Comparison of ENCODE assay signal across 30 cellular contexts in genomic region chr15:41813426-41813825, GRCh38.
"Had no signal": no experiment of that assay in that cellular context is flagged by ENCODE, and none has a peak within 500 bp of the region (broad histone marks: within the 10 kb centered on the region; RNA-seq: fewer than 3 reads in every experiment).

No MANE protein-coding gene starts in this region.

- H3K36me3 ChIP-seq: WERI-Rb-1 had no signal

- H3K27me3 ChIP-seq: brain microvascular endothelial cell, esophagus muscularis mucosa, foreskin keratinocyte, gastrocnemius medialis, heart left ventricle had no signal

- H3K4me3 ChIP-seq: esophagus muscularis mucosa, gastrocnemius medialis, heart left ventricle had no signal

- ATAC-seq: activated CD4-positive, CD25-positive, alpha-beta regulatory T cell treated with anti-CD3 and anti-CD28 coated beads, Interleukin-2, amount 50 U/mL, for 24 hours; activated CD8-positive, alpha-beta T cell treated with anti-CD3 and anti-CD28 coated beads for 36 hours; activated T-cell treated with anti-CD3 and anti-CD28 coated beads, Interleukin-2, amount 50 U/mL, for 4 hours; activated T-helper 17 cell treated with anti-CD3 and anti-CD28 coated beads, Interleukin-2, amount 50 U/mL, for 72 hours; effector memory CD8-positive, alpha-beta T cell; foreskin keratinocyte; gastrocnemius medialis; heart left ventricle; T-helper 17 cell had no signal

- H3K27ac ChIP-seq: brain microvascular endothelial cell, esophagus muscularis mucosa, foreskin keratinocyte, gastrocnemius medialis, heart left ventricle, WERI-Rb-1 had no signal

- H3K27me3 Mint-ChIP-seq: activated B cell treated with CpG ODN at 0.5 μM for 24 hours; activated CD8-positive, alpha-beta T cell treated with anti-CD3 and anti-CD28 coated beads for 36 hours; activated naive CD8-positive, alpha-beta T cell; activated T-helper 17 cell treated with anti-CD3 and anti-CD28 coated beads, Interleukin-2, amount 50 U/mL, for 72 hours; effector memory CD8-positive, alpha-beta T cell; T-helper 17 cell had no signal

- H3K4me3 Mint-ChIP-seq: activated B cell treated with CpG ODN at 0.5 μM for 24 hours; activated CD8-positive, alpha-beta T cell treated with anti-CD3 and anti-CD28 coated beads for 36 hours; activated naive CD8-positive, alpha-beta T cell; activated T-cell treated with anti-CD3 and anti-CD28 coated beads, Interleukin-2, amount 50 U/mL, for 4 hours; activated T-helper 17 cell treated with anti-CD3 and anti-CD28 coated beads, Interleukin-2, amount 50 U/mL, for 72 hours; effector memory CD8-positive, alpha-beta T cell; T-helper 17 cell; T-helper 2 cell treated with Interferon-gamma antibody and Interleukin-4, amounts not matched to agents 5 μg/mL and 100 μg/mL, for 36 hours had no signal

- H3K9me3 Mint-ChIP-seq: activated B cell treated with CpG ODN at 0.5 μM for 24 hours; activated CD8-positive, alpha-beta T cell treated with anti-CD3 and anti-CD28 coated beads for 36 hours; activated T-cell treated with anti-CD3 and anti-CD28 coated beads, Interleukin-2, amount 50 U/mL, for 4 hours; activated T-helper 17 cell treated with anti-CD3 and anti-CD28 coated beads, Interleukin-2, amount 50 U/mL, for 72 hours; effector memory CD8-positive, alpha-beta T cell; T-helper 2 cell treated with Interferon-gamma antibody and Interleukin-4, amounts not matched to agents 5 μg/mL and 100 μg/mL, for 36 hours had no signal

- H3K27ac Mint-ChIP-seq: activated B cell treated with CpG ODN at 0.5 μM for 24 hours; activated CD8-positive, alpha-beta T cell treated with anti-CD3 and anti-CD28 coated beads for 36 hours; activated naive CD8-positive, alpha-beta T cell; activated T-helper 17 cell treated with anti-CD3 and anti-CD28 coated beads, Interleukin-2, amount 50 U/mL, for 72 hours; T-helper 2 cell treated with Interferon-gamma antibody and Interleukin-4, amounts not matched to agents 5 μg/mL and 100 μg/mL, for 36 hours had no signal

- DNase-seq: activated B cell treated with CpG ODN at 0.5 μM for 24 hours; activated CD4-positive, alpha-beta T cell treated with anti-CD3 and anti-CD28 coated beads for 48 hours; activated CD4-positive, alpha-beta T cell treated with anti-CD3 and anti-CD28 coated beads, Interleukin-2, amount 50 U/mL, for 1 hour; activated CD4-positive, alpha-beta T cell treated with anti-CD3 and anti-CD28 coated beads, Interleukin-2, amount 50 U/mL, for 48 hours; activated CD8-positive, alpha-beta memory T cell treated with anti-CD3 and anti-CD28 coated beads for 24 hours; activated CD8-positive, alpha-beta T cell treated with anti-CD3 and anti-CD28 coated beads for 36 hours; activated effector memory CD4-positive, alpha-beta T cell treated with Interleukin-2 at 50 U/mL for 16 hours; activated gamma-delta T cell treated with Interleukin-2 at 50 U/mL for 16 hours; activated naive CD4-positive, alpha-beta T cell treated with anti-CD3 and anti-CD28 coated beads, Interleukin-2, amount 50 U/mL, for 16 hours; activated naive CD4-positive, alpha-beta T cell treated with Interleukin-2 at 50 U/mL for 16 hours; activated T-cell treated with anti-CD3 and anti-CD28 coated beads, Interleukin-2, amount 50 U/mL, for 4 hours; brain microvascular endothelial cell; cortex of kidney; dermis blood vessel endothelial cell; effector CD4-positive, alpha-beta T cell; effector memory CD8-positive, alpha-beta T cell; erythroblast; foreskin keratinocyte; gastrocnemius medialis; glutamatergic neuron; heart left ventricle; T-helper 1 cell; T-helper 17 cell; T1000; WERI-Rb-1 had no signal

- H3K4me1 ChIP-seq: foreskin keratinocyte, gastrocnemius medialis had no signal

- H3K9me3 ChIP-seq: esophagus muscularis mucosa, gastrocnemius medialis, heart left ventricle had no signal
